12 cellular contexts compared by ENCODE assay signal in genomic region chr17:78689029-78689428, GRCh38.
A peak's percentile ranks its signal among the peaks of the same experiment; 100 is the strongest.
DNase-seq lines count a peak whose midpoint lies in the region; ATAC-seq and TF ChIP-seq lines count a peak whose summit lies in the region.
"Had no signal": no experiment of that assay in that cellular context is flagged by ENCODE, and none has a peak within 500 bp of the region (broad histone marks: within the 10 kb centered on the region; RNA-seq: fewer than 3 reads in every experiment).

No MANE protein-coding gene starts in this region.

- intact Hi-C loops in A673 (cut with micrococcal nuclease; ENCODE audit: unreplicated experiment) (no loop called here), body of pancreas (cut with DNase I) (no loop called here)

- 87 to 93% methylated on average over 2 of the region's 2 CpGs for WGBS in endodermal cell (ENCODE audit: insufficient coverage in 1 of 2, insufficient read length in 1 of 2), 2 experiments
- WGBS in body of pancreas, 2 donors: 96 to 100% methylated on average over 2 of the region's 2 CpGs

- CTCF ChIA-PET in A673 (lab: Charles Lee): no interaction called here
- CTCF ChIA-PET in GM10248 (lab: Yijun Ruan, JAX): interaction anchor here (0.6 to 2.4 kb wide), 8 partner anchors 8 to 34 kb away, joined by 3 to 10 read pairs (median 3); no protein-coding TSS in a partner anchor

- H4K20me1 ChIP-seq in OCI-LY3 (ENCODE audit: insufficient read depth, low read length): no peaks in the 10 kb centered on the region

- H3K27me3 ChIP-seq in A673 (replicated peaks; ENCODE audit: insufficient read depth, low read depth, low read length, poor library complexity): no peaks in the 10 kb centered on the region
- no peaks in the 10 kb centered on the region for H3K27me3 ChIP-seq in OCI-LY3 (ENCODE audit: low read depth, low read length)
- no peaks in the 10 kb centered on the region for H3K27me3 ChIP-seq in endodermal cell (ENCODE audit: control insufficient read depth, insufficient read depth, low read length, poor library complexity, severe bottlenecking)
- H3K27me3 ChIP-seq in body of pancreas: no peaks in the 10 kb centered on the region
- H3K27me3 ChIP-seq: BLaER1 treated with 17β-estradiol and CSF1 and Interleukin-3, amounts not matched to agents 10 nM and 100 nM had no signal

- no peak overlapping the region for H3K4me2 ChIP-seq in OCI-LY3 (ENCODE audit: low read length)
- H3K4me2 ChIP-seq: BLaER1 treated with 17β-estradiol and CSF1 and Interleukin-3, amounts not matched to agents 10 nM and 100 nM had no signal

- no peaks in the 10 kb centered on the region for H3K4me1 Mint-ChIP-seq in endodermal cell

- no peak overlapping the region for H3K4me3 ChIP-seq in A673 (ENCODE audit: low read depth, low read length, poor library complexity, severe bottlenecking)
- H3K4me3 ChIP-seq in OCI-LY3 (ENCODE audit: low read length): no peak overlapping the region
- no peak overlapping the region for H3K4me3 ChIP-seq in endodermal cell (ENCODE audit: low read length)
- no peak overlapping the region for H3K4me3 ChIP-seq in body of pancreas
- H3K4me3 ChIP-seq: BLaER1 treated with 17β-estradiol and CSF1 and Interleukin-3, amounts not matched to agents 10 nM and 100 nM had no signal

- ATAC-seq in GM21786 (IDR thresholded peaks at IDR 0.05; ENCODE audit: unreplicated experiment) (no peak), GM18517 (IDR thresholded peaks at IDR 0.05; ENCODE audit: unreplicated experiment) (no peak), HG03196 (IDR thresholded peaks at IDR 0.05; ENCODE audit: unreplicated experiment) (no peak), body of pancreas (no peak)

- TF ChIP-seq CTCF in A673 (conservative IDR thresholded peaks at IDR 0.05; ENCODE audit: low read depth, low read length): 0 out of 2 replicates have a peak, but pooled peaks have one; percentile 30
- TF ChIP-seq CTCF in GM10248 (IDR thresholded peaks at IDR 0.05; ENCODE audit: control extremely low read depth, extremely low read depth, low read depth, missing control alignments): peak; percentile 22
- peak; percentile 23; the same call in 1 of the 2 replicates for TF ChIP-seq CTCF in OCI-LY3 (IDR thresholded peaks at IDR 0.05; ENCODE audit: low read depth, low read length)
- peak; percentile 41 for TF ChIP-seq CTCF in endodermal cell (conservative IDR thresholded peaks at IDR 0.05)
- no peak for TF ChIP-seq CTCF in body of pancreas (IDR thresholded peaks at IDR 0.05)

- no peak for DNase-seq in A673 (ENCODE audit: low spot score)
- DNase-seq in GM10248 (ENCODE audit: extremely low spot score): no peak
- no peak for DNase-seq in endodermal cell
- DNase-seq in body of pancreas: no peak
- DNase-seq: islet precursor cell, NCI-H2171 treated with DMSO at 0.1 percent for 48 hours had no signal

- H3K4me3 Mint-ChIP-seq in endodermal cell: no peak overlapping the region
- H3K4me3 Mint-ChIP-seq: activated T-helper 1 cell treated with anti-CD3 and anti-CD28 coated beads, Interleukin-12 subunit alpha, Interleukin-12 subunit beta, Interleukin-2, Interleukin-4 antibody, amounts not matched to agents 30 ng/mL and 10 ng/mL and 1 ng/mL, durations not matched to agents 14 hours and 24 hours and 36 hours had no signal

- POLR2A ChIA-PET in A673 (lab: Charles Lee; ENCODE audit: low non-redundant PET) (no interaction called here), GM10248 (lab: Yijun Ruan, JAX) (no interaction called here)

- H3K79me2 ChIP-seq in OCI-LY3 (ENCODE audit: low read length): peaks cover 21% of the 10 kb centered on the region

- BruUV-seq in A673 (replicated peaks; lab: Mats Ljungman, UMichigan): no TSS peak

- no peak overlapping the region for H3K27ac Mint-ChIP-seq in endodermal cell

- H3K9ac ChIP-seq in OCI-LY3 (ENCODE audit: low read length): no peak overlapping the region
- H3K9ac ChIP-seq in endodermal cell (ENCODE audit: extremely low read depth, low read length, poor library complexity, severe bottlenecking): no peak overlapping the region
- H3K9ac ChIP-seq: BLaER1 treated with 17β-estradiol and CSF1 and Interleukin-3, amounts not matched to agents 10 nM and 100 nM had no signal

- H3K9me3 Mint-ChIP-seq in endodermal cell: peaks cover 4% of the 10 kb centered on the region
- H3K9me3 Mint-ChIP-seq: activated T-helper 1 cell treated with anti-CD3 and anti-CD28 coated beads, Interleukin-12 subunit alpha, Interleukin-12 subunit beta, Interleukin-2, Interleukin-4 antibody, amounts not matched to agents 30 ng/mL and 10 ng/mL and 1 ng/mL, durations not matched to agents 14 hours and 24 hours and 36 hours had no signal

- peaks cover 31% of the 10 kb centered on the region for H3K36me3 Mint-ChIP-seq in endodermal cell (ENCODE audit: low read depth)

- no peaks in the 10 kb centered on the region for H3K9me3 ChIP-seq in A673 (ENCODE audit: low read depth, low read length, poor library complexity, severe bottlenecking)
- no peaks in the 10 kb centered on the region for H3K9me3 ChIP-seq in OCI-LY3 (ENCODE audit: insufficient read depth, low read length)
- no peaks in the 10 kb centered on the region for H3K9me3 ChIP-seq in endodermal cell (ENCODE audit: control insufficient read depth, low read length)
- no peaks in the 10 kb centered on the region for H3K9me3 ChIP-seq in body of pancreas

- H3K27ac ChIP-seq in A673 (ENCODE audit: low read depth, low read length, poor library complexity, severe bottlenecking): no peak overlapping the region
- no peak overlapping the region for H3K27ac ChIP-seq in OCI-LY3 (ENCODE audit: low read length)
- H3K27ac ChIP-seq in endodermal cell (ENCODE audit: low read depth, low read length): no peak overlapping the region
- no peak overlapping the region for H3K27ac ChIP-seq in body of pancreas
- H3K27ac ChIP-seq: BLaER1 treated with 17β-estradiol and CSF1 and Interleukin-3, amounts not matched to agents 10 nM and 100 nM had no signal

- H3K36me3 ChIP-seq in A673 (ENCODE audit: insufficient read depth, low read length, poor library complexity, severe bottlenecking) (no peaks in the 10 kb centered on the region), OCI-LY3 (replicated peaks; ENCODE audit: low read depth, low read length) (peaks cover 50% of the 10 kb centered on the region), endodermal cell (ENCODE audit: control insufficient read depth, insufficient read depth, low read length) (peaks cover 45% of the 10 kb centered on the region), body of pancreas (replicated peaks in 1 of 2; ENCODE audit: insufficient read depth in 1 of 2, low read depth in 2 of 2) (peaks cover 0 to 13% of the 10 kb centered on the region in 2 donors)

- TF ChIP-seq POLR2A in body of pancreas (IDR thresholded peaks at IDR 0.05): no peak

- H3K4me1 ChIP-seq in A673 (ENCODE audit: insufficient read depth, low read length, poor library complexity, severe bottlenecking) (no peaks in the 10 kb centered on the region), OCI-LY3 (ENCODE audit: low read length) (peaks cover 33% of the 10 kb centered on the region), endodermal cell (ENCODE audit: control insufficient read depth, insufficient read depth, low read length) (no peaks in the 10 kb centered on the region), body of pancreas (no peaks in the 10 kb centered on the region)

- H2AFZ ChIP-seq in OCI-LY3 (ENCODE audit: low read depth, low read length): no peak overlapping the region

- no peaks in the 10 kb centered on the region for H3K27me3 Mint-ChIP-seq in endodermal cell (ENCODE audit: insufficient read depth)

Comparison
In these comparisons a context has a peak if more than half of its experiments do, and no peak if none do; other contexts are left out.
1. CTCF ChIP-seq: peak in A673 (single experiment), GM10248 (single experiment), OCI-LY3 (single experiment) and endodermal cell (single experiment); none in body of pancreas (0 of 7).